11 cellular contexts compared by ENCODE assay signal in the genomic region with DNA sequence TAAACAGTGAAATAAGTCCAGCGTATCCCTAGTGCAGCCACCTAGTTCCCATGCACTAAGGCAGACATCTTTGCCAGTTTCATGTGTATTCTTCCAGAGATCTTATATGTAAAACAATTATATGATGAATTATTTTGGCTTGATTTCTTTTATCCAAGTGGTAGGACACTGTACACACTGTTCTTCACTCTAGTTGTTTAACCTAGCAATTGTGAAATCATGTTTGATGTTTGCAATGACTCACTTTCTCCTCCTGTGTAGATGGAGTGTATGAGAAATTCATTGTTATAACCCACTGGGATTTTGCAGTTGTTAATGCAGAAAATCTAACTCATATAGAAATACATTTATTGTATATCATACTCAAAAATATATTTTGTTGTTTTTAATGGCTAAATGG. TPM values are rescaled to one million over a fixed set of nuclear protein-coding genes. Genes with fewer than 3 reads are reported as not detected.
DNase-seq lines count a peak whose midpoint lies in the region; ATAC-seq and TF ChIP-seq lines count a peak whose summit lies in the region.
"Had no signal": no experiment of that assay in that cellular context is flagged by ENCODE, and none has a peak within 500 bp of the region (broad histone marks: within the 10 kb centered on the region; RNA-seq: fewer than 3 reads in every experiment).

No MANE protein-coding gene starts in this region.

- no peak overlapping the region for H3K27ac Mint-ChIP-seq in activated naive CD4-positive, alpha-beta T cell treated with anti-CD3 and anti-CD28 coated beads, Interleukin-2, amount 50 U/mL, for 72 hours
- no peak overlapping the region for H3K27ac Mint-ChIP-seq in CD4-positive, alpha-beta memory T cell

- no peak for TF ChIP-seq POLR2A in transverse colon (IDR thresholded peaks at IDR 0.05)

- H3K36me3 ChIP-seq in adipocyte (ENCODE audit: control insufficient read depth, insufficient read depth, low read length, severe bottlenecking), result no peaks in the 10 kb centered on the region
- no peaks in the 10 kb centered on the region for H3K36me3 ChIP-seq in kidney epithelial cell (ENCODE audit: control insufficient read depth, insufficient read depth, low read length)
- H3K36me3 ChIP-seq in transverse colon, result no peaks in the 10 kb centered on the region
- no peaks in the 10 kb centered on the region for H3K36me3 ChIP-seq in CD4-positive, alpha-beta memory T cell (ENCODE audit: insufficient read depth, low read length)

- H3K4me3 ChIP-seq in adipocyte (ENCODE audit: low read length) (no peak overlapping the region), kidney epithelial cell (ENCODE audit: low read depth, low read length) (no peak overlapping the region), transverse colon (no peak overlapping the region)
- H3K4me3 ChIP-seq in CD4-positive, alpha-beta memory T cell (ENCODE audit: low read length in 2 of 2), result no peak overlapping the region

- TF ChIP-seq CTCF in kidney epithelial cell (IDR thresholded peaks at IDR 0.05; ENCODE audit: insufficient read depth, low read length, poor library complexity, severe bottlenecking), result no peak
- TF ChIP-seq CTCF in transverse colon (IDR thresholded peaks at IDR 0.05), result peak in 1 of 5 experiments; percentile 19

- no peak overlapping the region for H3K4me3 Mint-ChIP-seq in CD4-positive, alpha-beta memory T cell

- H3K4me1 Mint-ChIP-seq in CD4-positive, alpha-beta memory T cell, result peaks cover 3 to 17% (median 7%) of the 10 kb centered on the region in 4 donors

- CTCF ChIA-PET in CD4-positive, alpha-beta memory T cell (lab: Charles Lee; ENCODE audit: partially characterized antibody), result no interaction called here

- no peaks in the 10 kb centered on the region for H3K9me3 Mint-ChIP-seq in activated naive CD4-positive, alpha-beta T cell treated with anti-CD3 and anti-CD28 coated beads, Interleukin-2, amount 50 U/mL, for 72 hours
- no peaks in the 10 kb centered on the region for H3K9me3 Mint-ChIP-seq in CD4-positive, alpha-beta memory T cell

- peaks cover 30% of the 10 kb centered on the region for H3K4me1 ChIP-seq in adipocyte (ENCODE audit: control insufficient read depth, insufficient read depth, low read length)
- peaks cover 12 to 56% (median 40%) of the 10 kb centered on the region in 4 donors for H3K4me1 ChIP-seq in transverse colon
- H3K4me1 ChIP-seq in CD4-positive, alpha-beta memory T cell (ENCODE audit: insufficient read depth, low read length), result peaks cover 9% of the 10 kb centered on the region

- in situ Hi-C loops in transverse colon (cut with MboI; ENCODE audit: low pct_ligation_motif_present in 1 of 4, low pct_unique_long_range_greater_than_20kb in 1 of 4, low sequenced_read_pairs in 3 of 4), result no loop called here

- intact Hi-C loops in transverse colon (cut with DNase I; ENCODE audit: low total_unique reads), result no loop called here
- intact Hi-C loops in CD4-positive, alpha-beta memory T cell (cut with micrococcal nuclease), result no loop called here

- H3K9me3 ChIP-seq in adipocyte (ENCODE audit: control insufficient read depth, low read length) (no peaks in the 10 kb centered on the region), transverse colon (no peaks in the 10 kb centered on the region)
- no peaks in the 10 kb centered on the region for H3K9me3 ChIP-seq in CD4-positive, alpha-beta memory T cell (ENCODE audit: control insufficient read depth in 1 of 2, low read length in 2 of 2)

- H3K36me3 Mint-ChIP-seq in activated naive CD4-positive, alpha-beta T cell treated with anti-CD3 and anti-CD28 coated beads, Interleukin-2, amount 50 U/mL, for 72 hours, result peaks cover 0 to 3% of the 10 kb centered on the region in 2 donors
- H3K36me3 Mint-ChIP-seq in CD4-positive, alpha-beta memory T cell, result peaks cover 0 to 3% of the 10 kb centered on the region in 2 donors

- no peak overlapping the region for H3K9ac ChIP-seq in adipocyte (ENCODE audit: low read length)

- POLR2A ChIA-PET in CD4-positive, alpha-beta memory T cell (lab: Charles Lee; ENCODE audit: partially characterized antibody), result no interaction called here

- peak overlapping the region; percentile 15 to 80 (median 70) for H3K27ac ChIP-seq in transverse colon
- H3K27ac ChIP-seq in CD4-positive, alpha-beta memory T cell (ENCODE audit: low read depth, low read length), result no peak overlapping the region

- WGBS in transverse colon (ENCODE audit: low coverage in 1 of 2), 2 donors, result 45 to 60% methylated on average over 1 of the region's 1 CpG

- ATAC-seq in activated naive CD4-positive, alpha-beta T cell treated with anti-CD3 and anti-CD28 coated beads, Interleukin-2, amount 50 U/mL, for 72 hours, result peak; percentile 81 to 83

- H3K27me3 Mint-ChIP-seq in CD4-positive, alpha-beta memory T cell, result no peaks in the 10 kb centered on the region

- peak; percentile 79 for TF ChIP-seq EP300 in transverse colon (IDR thresholded peaks at IDR 0.05; ENCODE audit: low read depth)

- no peak for DNase-seq in activated naive CD4-positive, alpha-beta T cell treated with anti-CD3 and anti-CD28 coated beads, Interleukin-2, amount 50 U/mL, for 72 hours (ENCODE audit: low spot score in 2 of 2)
- no peak for DNase-seq in activated naive CD4-positive, alpha-beta T cell treated with Interleukin-2 at 50 U/mL for 16 hours
- DNase-seq in adipocyte (ENCODE audit: low read depth) (peak; percentile 84), kidney epithelial cell (ENCODE audit: low read depth) (peak; percentile 16), transverse colon (no peak), ureter (ENCODE audit: low spot score) (no peak), NCI-H1436 treated with DMSO at 0.1 percent for 48 hours (lab: John Stamatoyannopoulos, UW) (no peak)
- no peak for DNase-seq in CD4-positive, alpha-beta memory T cell
- DNase-seq: activated T-cell treated with anti-CD3 and anti-CD28 coated beads for 4 hours; effector memory CD4-positive, alpha-beta T cell; NCI-H510A had no signal

- no peaks in the 10 kb centered on the region for H3K27me3 ChIP-seq in adipocyte (replicated peaks; ENCODE audit: control insufficient read depth, insufficient read depth, low read length)
- H3K27me3 ChIP-seq in kidney epithelial cell (ENCODE audit: control insufficient read depth, insufficient read depth, low read length), result no peaks in the 10 kb centered on the region
- no peaks in the 10 kb centered on the region for H3K27me3 ChIP-seq in transverse colon
- H3K27me3 ChIP-seq in CD4-positive, alpha-beta memory T cell (ENCODE audit: insufficient read depth, low read length), result no peaks in the 10 kb centered on the region

RNA-seq across cellular contexts. Expression of a gene that starts 17.5 kb away (rescaled TPM):
- 10 to 100 TPM; 47.1 to 68.6 TPM for total RNA-seq in activated naive CD4-positive, alpha-beta T cell treated with anti-CD3 and anti-CD28 coated beads, Interleukin-2, amount 50 U/mL, for 72 hours
- total RNA-seq in kidney epithelial cell (93.1 and 133 TPM in 2 replicates), transverse colon (100 to 1,000 TPM; 122 to 258 (median 139) TPM), ureter (191 TPM)
- total RNA-seq in CD4-positive, alpha-beta memory T cell, result 10 to 100 TPM; 44.8 to 46.7 TPM
- polyA plus RNA-seq in CD4-positive, alpha-beta memory T cell, result 10 to 100 TPM; 15.3 to 23.7 TPM

RNA-seq across cellular contexts. Expression of a gene that starts 46.9 kb away (rescaled TPM):
- 10 to 100 TPM; 64.3 to 69.6 TPM for total RNA-seq in activated naive CD4-positive, alpha-beta T cell treated with anti-CD3 and anti-CD28 coated beads, Interleukin-2, amount 50 U/mL, for 72 hours
- total RNA-seq in kidney epithelial cell (24.3 and 27.8 TPM in 2 replicates), transverse colon (10 to 100 TPM in 2 of 4 donors, 1 to 10 TPM in 2; 5.8 to 21.0 (median 14.7) TPM), ureter (62.6 TPM)
- 10 to 100 TPM; 16.9 to 18.4 TPM for total RNA-seq in CD4-positive, alpha-beta memory T cell
- 10 to 100 TPM; 20.0 to 20.5 TPM for polyA plus RNA-seq in CD4-positive, alpha-beta memory T cell

Comparison
In these comparisons a context has a peak if more than half of its experiments do, and no peak if none do; other contexts are left out.
1. DNase-seq: peak in adipocyte (single experiment) and kidney epithelial cell (single experiment); none in activated naive CD4-positive, alpha-beta T cell treated with anti-CD3 and anti-CD28 coated beads, Interleukin-2, amount 50 U/mL, for 72 hours (0 of 2), activated naive CD4-positive, alpha-beta T cell treated with Interleukin-2 at 50 U/mL for 16 hours (single experiment), transverse colon (single experiment), ureter (single experiment), NCI-H1436 treated with DMSO at 0.1 percent for 48 hours (single experiment) and CD4-positive, alpha-beta memory T cell (0 of 5).